8 cellular contexts compared by ENCODE assay signal in the genomic region with DNA sequence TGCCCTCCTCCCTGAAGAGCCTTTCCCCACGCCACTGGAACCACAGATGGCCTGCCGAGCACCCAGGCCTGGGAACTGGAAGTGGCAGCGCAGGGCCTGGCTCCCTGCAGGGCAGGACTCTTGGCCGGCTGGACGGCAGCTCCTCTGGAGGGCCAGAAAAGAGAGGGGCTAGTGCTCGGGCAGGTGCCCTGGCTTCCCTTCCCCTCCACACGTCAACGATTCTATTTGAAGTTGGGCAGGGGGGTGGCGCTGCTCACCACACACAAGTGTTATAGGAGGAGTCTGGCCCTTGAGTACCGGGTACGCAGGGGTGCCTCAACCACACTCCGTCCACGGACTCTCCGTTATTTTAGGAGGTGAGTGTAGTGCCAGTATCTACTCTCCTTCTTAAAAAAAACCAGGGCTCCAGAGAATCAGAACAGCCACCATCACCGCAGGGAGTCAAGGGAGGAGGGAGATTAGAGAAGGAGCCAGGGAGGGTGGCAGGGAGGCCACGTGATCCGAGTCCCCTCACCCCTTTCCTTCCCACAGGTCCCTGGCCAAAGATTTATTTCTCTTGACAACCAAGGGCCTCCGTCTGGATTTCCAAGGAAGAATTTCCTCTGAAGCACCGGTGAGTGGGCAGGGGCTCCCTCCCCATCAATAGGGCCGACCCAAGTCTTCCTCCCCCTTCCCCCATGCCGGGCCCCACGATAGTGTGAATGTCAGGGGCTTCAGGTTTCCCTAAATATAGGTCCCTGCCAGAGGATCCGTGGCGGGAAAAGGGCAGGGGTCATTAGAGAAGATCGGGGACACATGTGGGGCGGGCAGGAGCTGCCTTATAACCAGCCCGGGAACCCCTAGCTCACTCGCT. TPM values are rescaled to one million over a fixed set of nuclear protein-coding genes. Genes with fewer than 3 reads are reported as not detected.
DNase-seq lines count a peak whose midpoint lies in the region; ATAC-seq and TF ChIP-seq lines count a peak whose summit lies in the region.

No MANE protein-coding gene starts in this region.

- peak overlapping the region; percentile 99 for H3K4me3 Mint-ChIP-seq in activated B cell treated with CpG ODN at 0.5 μM for 24 hours

- POLR2A ChIA-PET in activated B cell treated with CpG ODN at 0.5 μM for 24 hours (lab: Charles Lee), result interaction anchor here (0.6 to 4.8 kb wide), 16 partner anchors 9 to 893 kb away, joined by 3 to 116 read pairs (median 8); partner anchors contain the start of genes CORO1A, DCTPP1, PAGR1 and PPP4C

- H3K36me3 Mint-ChIP-seq in activated B cell treated with CpG ODN at 0.5 μM for 24 hours (ENCODE audit: low read depth), result peaks cover 27% of the 10 kb centered on the region

- peak overlapping the region; percentile 98 for H3K27ac ChIP-seq in C4-2B

- intact Hi-C loops in activated B cell treated with CpG ODN at 0.5 μM for 24 hours (cut with micrococcal nuclease) (loop anchor here (10.0 kb wide), 2 partner anchors 341 to 591 kb away; partner anchors contain the start of genes FBRS, PRR14 and ZNF771), left colon (cut with DNase I, micrococcal nuclease) (no loop called here)

- CTCF ChIA-PET in activated B cell treated with CpG ODN at 0.5 μM for 24 hours (lab: Charles Lee), result interaction anchor here (0.9 to 2.9 kb wide), 5 partner anchors 11 to 33 kb away, joined by 3 to 24 read pairs (median 6); partner anchors contain the start of genes TBX6 and TLCD3B

- TF ChIP-seq CTCF in C4-2B (conservative IDR thresholded peaks at IDR 0.05) (peak; percentile 37), activated B cell treated with CpG ODN at 0.5 μM for 24 hours (IDR thresholded peaks at IDR 0.05) (no peak)

- peak; percentile 48 to 49 for DNase-seq in NCI-H1930 (lab: John Stamatoyannopoulos, UW)
- peak; percentile 56 for DNase-seq in activated B cell treated with CpG ODN at 0.5 μM for 24 hours
- DNase-seq in cerebellar cortex (ENCODE audit: low spot score), result peak; percentile 86
- DNase-seq in left colon, result peak; percentile 81 to 83
- DNase-seq in stimulated activated CD4-positive, alpha-beta T cell treated with anti-CD3 and anti-CD28 coated beads, Interleukin-1b, Interleukin-23, amount 100 ng/mL, for 4 hours (ENCODE audit: low read depth in 2 of 2), result peak; percentile 53 to 63
- no peak for DNase-seq in hepatic stellate cell (ENCODE audit: low spot score)

- H3K27me3 Mint-ChIP-seq in activated B cell treated with CpG ODN at 0.5 μM for 24 hours, result no peaks in the 10 kb centered on the region

- H3K4me1 Mint-ChIP-seq in activated B cell treated with CpG ODN at 0.5 μM for 24 hours, result peaks cover 32% of the 10 kb centered on the region

- H3K27ac Mint-ChIP-seq in activated B cell treated with CpG ODN at 0.5 μM for 24 hours, result peak overlapping the region; percentile 99

- ATAC-seq in GM21390 (IDR thresholded peaks at IDR 0.05; ENCODE audit: unreplicated experiment), result peak; percentile 39
- ATAC-seq in activated B cell treated with CpG ODN at 0.5 μM for 24 hours (ENCODE audit: low read depth), result peak; percentile 35
- peak; percentile 11 for ATAC-seq in left colon

- no peaks in the 10 kb centered on the region for H3K9me3 Mint-ChIP-seq in activated B cell treated with CpG ODN at 0.5 μM for 24 hours

RNA-seq across cellular contexts. Expression of gene ALDOA, which starts 1.4 kb away (rescaled TPM):
- total RNA-seq in activated B cell treated with CpG ODN at 0.5 μM for 24 hours (611 and 613 TPM in 2 replicates), left colon (1,000 to 10,000 TPM; 1,798 to 1,835 TPM)

RNA-seq across cellular contexts. Expression of gene PPP4C, which starts 11.7 kb away (rescaled TPM):
- total RNA-seq in activated B cell treated with CpG ODN at 0.5 μM for 24 hours, result 124 and 131 TPM in 2 replicates
- 100 to 1,000 TPM; 101 to 106 TPM for total RNA-seq in left colon

RNA-seq across cellular contexts. Expression of gene TBX6, which starts 27.6 kb away (rescaled TPM):
- 2.3 TPM in 2 replicates for total RNA-seq in activated B cell treated with CpG ODN at 0.5 μM for 24 hours
- total RNA-seq in left colon, result 1 to 10 TPM in 1 of 2 donors, under 1 TPM in 1; 0.92 to 1.1 TPM

RNA-seq across cellular contexts. Expression of gene YPEL3, which starts 31.9 kb away (rescaled TPM):
- total RNA-seq in activated B cell treated with CpG ODN at 0.5 μM for 24 hours (75.8 and 77.8 TPM in 2 replicates), left colon (10 to 100 TPM; 30.5 to 58.2 TPM)

RNA-seq across cellular contexts. Expression of gene TLCD3B, which starts 33.0 kb away (rescaled TPM):
- total RNA-seq in activated B cell treated with CpG ODN at 0.5 μM for 24 hours, result not detected in 2 replicates
- total RNA-seq in left colon, result under 1 TPM in 1 of 2 donors, not detected in 1; 0.31 TPM
